ENCODE assay signal across 15 cellular contexts in the genomic region with DNA sequence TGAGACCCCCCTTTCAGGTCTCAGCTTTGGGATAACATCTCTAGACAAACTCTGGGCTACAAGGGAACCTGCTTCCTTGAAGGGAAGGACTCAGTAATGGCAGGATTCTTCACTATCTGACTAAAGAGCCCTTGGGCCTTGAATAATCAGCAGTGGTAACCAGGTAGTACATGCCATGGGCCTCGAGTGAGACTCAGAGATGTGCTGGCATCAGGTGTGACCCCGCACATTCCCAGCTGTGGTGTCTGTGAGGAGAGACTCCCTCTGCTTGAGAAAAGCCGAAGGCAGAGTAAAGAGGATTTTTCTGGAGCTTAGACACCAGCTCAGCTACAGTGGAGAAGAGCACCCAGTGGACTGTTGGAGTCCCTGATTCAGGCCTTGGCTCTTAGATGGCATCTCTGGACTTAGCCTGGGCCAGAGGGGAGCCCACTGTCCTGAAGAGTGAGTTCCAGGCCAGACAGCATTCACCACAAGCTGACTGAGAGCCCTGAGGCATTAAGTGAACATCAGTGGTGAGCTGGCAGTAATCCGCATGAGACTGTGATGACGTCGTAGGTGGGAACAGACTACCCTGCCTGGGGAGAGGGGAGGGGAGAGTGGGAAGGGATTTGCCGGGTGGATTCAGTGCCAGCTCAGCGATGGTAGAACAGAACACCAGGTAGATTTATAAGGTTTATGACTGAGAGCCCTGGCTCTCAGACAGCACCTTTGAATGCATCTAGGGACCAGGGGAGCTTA. TPM values are rescaled to one million over a fixed set of nuclear protein-coding genes. Genes with fewer than 3 reads are reported as not detected.
DNase-seq lines count a peak whose midpoint lies in the region; ATAC-seq and TF ChIP-seq lines count a peak whose summit lies in the region.
"Had no signal": no experiment of that assay in that cellular context is flagged by ENCODE, and none has a peak within 500 bp of the region (broad histone marks: within the 10 kb centered on the region; RNA-seq: fewer than 3 reads in every experiment).

No MANE protein-coding gene starts in this region.

- H3K27ac Mint-ChIP-seq in chondrocyte (ENCODE audit: unreplicated experiment) (peak overlapping the region; percentile 34), CD14-positive monocyte (peak overlapping the region in 1 of 7 donors; percentile 30)
- H3K27ac Mint-ChIP-seq: CD4-positive, alpha-beta memory T cell had no signal

- DNase-seq in ELF-1 (ENCODE audit: low read depth, low spot score) (peak; percentile 84), RPMI7951 (ENCODE audit: low read depth) (peak; percentile 92), chondrocyte (ENCODE audit: low spot score) (no peak), left kidney (ENCODE audit: low read depth, low spot score) (peak; percentile 22), CD14-positive monocyte (ENCODE audit: low spot score) (no peak)
- DNase-seq: amygdala; CD4-positive, alpha-beta memory T cell; kidney; NCI-H1092 treated with DMSO at 0.1 percent for 48 hours; NCI-H774; stimulated activated CD4-positive, alpha-beta T cell treated with anti-CD3 and anti-CD28 coated beads, Interleukin-15, amount 100 ng/mL, for 24 hours had no signal

- H3K27me3 Mint-ChIP-seq in chondrocyte (ENCODE audit: low read depth), result no peaks in the 10 kb centered on the region
- peaks cover 7 to 12% (median 10%) of the 10 kb centered on the region in 3 donors for H3K27me3 Mint-ChIP-seq in CD14-positive monocyte (ENCODE audit: low read depth in 3 of 3)

- peaks cover 2% of the 10 kb centered on the region for H3K9me3 Mint-ChIP-seq in chondrocyte (ENCODE audit: low read depth)
- peaks cover 0 to 2% (median 0%) of the 10 kb centered on the region in 7 donors for H3K9me3 Mint-ChIP-seq in CD14-positive monocyte
- H3K9me3 Mint-ChIP-seq: CD4-positive, alpha-beta memory T cell; neural crest cell had no signal

- H3K4me3 Mint-ChIP-seq in chondrocyte (ENCODE audit: unreplicated experiment) (no peak overlapping the region), CD14-positive monocyte (no peak overlapping the region)
- H3K4me3 Mint-ChIP-seq: CD4-positive, alpha-beta memory T cell; neural crest cell had no signal

- intact Hi-C loops in CD14-positive monocyte (cut with micrococcal nuclease), result loop anchor here (5.0 to 10.0 kb wide), 2 partner anchors 538 to 755 kb away; no protein-coding TSS in a partner anchor

- H3K4me1 Mint-ChIP-seq in chondrocyte (ENCODE audit: low read depth) (peaks cover 4% of the 10 kb centered on the region), CD14-positive monocyte (peaks cover 3% of the 10 kb centered on the region)

- no peaks in the 10 kb centered on the region for H3K36me3 Mint-ChIP-seq in chondrocyte (ENCODE audit: low read depth)
- H3K36me3 Mint-ChIP-seq in CD14-positive monocyte, result no peaks in the 10 kb centered on the region
- H3K36me3 Mint-ChIP-seq: CD4-positive, alpha-beta memory T cell had no signal

- no peak for ATAC-seq in HG02852 (IDR thresholded peaks at IDR 0.05; ENCODE audit: unreplicated experiment)
- ATAC-seq in HG02571 (IDR thresholded peaks at IDR 0.05; ENCODE audit: unreplicated experiment), result no peak
- no peak for ATAC-seq in HG03095 (IDR thresholded peaks at IDR 0.05; ENCODE audit: unreplicated experiment)

- TF ChIP-seq CTCF in chondrocyte (IDR thresholded peaks at IDR 0.05), result no peak
- TF ChIP-seq CTCF in CD14-positive monocyte (IDR thresholded peaks at IDR 0.05), result no peak

RNA-seq across cellular contexts. Expression of a gene that starts 5.3 kb away (rescaled TPM):
- 2.1 and 4.4 TPM in 2 replicates for total RNA-seq in RPMI7951 (2014; rRNA removed; shearing (Covaris generic))
- 3.1 to 5.2 TPM (median 3.2 TPM) in 3 replicates for total RNA-seq in chondrocyte
- 1 to 10 TPM; 1.1 TPM for polyA plus RNA-seq in CD14-positive monocyte

Comparison
In these comparisons a context has a peak if more than half of its experiments do, and no peak if none do; other contexts are left out.
1. DNase-seq: peak in ELF-1 (single experiment), RPMI7951 (single experiment) and left kidney (single experiment); none in chondrocyte (single experiment) and CD14-positive monocyte (single experiment).